Comparison of ENCODE assay signal across 1 cellular context in genomic region chr4:173370130-173370476, GRCh38.
TF ChIP-seq lines count a peak whose summit lies in the region.

No MANE protein-coding gene starts in this region.

TF ChIP-seq in HepG2, 621 proteins besides CTCF, POLR2A, EP300 and RAD21:
- TF ChIP-seq CCDC6 (CRISPR knock-in tag; IDR thresholded peaks at IDR 0.05) (0 out of 2 replicates have a peak, but pooled peaks have one; percentile 3), IRF9 (CRISPR knock-in tag; IDR thresholded peaks at IDR 0.05; ENCODE audit: borderline replicate concordance) (0 out of 2 replicates have a peak, but pooled peaks have one; percentile 4), SMARCE1 (IDR thresholded peaks at IDR 0.05; ENCODE audit: borderline replicate concordance) (no peak), JDP2 (CRISPR knock-in tag; IDR thresholded peaks at IDR 0.05; ENCODE audit: borderline replicate concordance) (no peak)
